1 cellular context compared by ENCODE assay signal in the genomic region with DNA sequence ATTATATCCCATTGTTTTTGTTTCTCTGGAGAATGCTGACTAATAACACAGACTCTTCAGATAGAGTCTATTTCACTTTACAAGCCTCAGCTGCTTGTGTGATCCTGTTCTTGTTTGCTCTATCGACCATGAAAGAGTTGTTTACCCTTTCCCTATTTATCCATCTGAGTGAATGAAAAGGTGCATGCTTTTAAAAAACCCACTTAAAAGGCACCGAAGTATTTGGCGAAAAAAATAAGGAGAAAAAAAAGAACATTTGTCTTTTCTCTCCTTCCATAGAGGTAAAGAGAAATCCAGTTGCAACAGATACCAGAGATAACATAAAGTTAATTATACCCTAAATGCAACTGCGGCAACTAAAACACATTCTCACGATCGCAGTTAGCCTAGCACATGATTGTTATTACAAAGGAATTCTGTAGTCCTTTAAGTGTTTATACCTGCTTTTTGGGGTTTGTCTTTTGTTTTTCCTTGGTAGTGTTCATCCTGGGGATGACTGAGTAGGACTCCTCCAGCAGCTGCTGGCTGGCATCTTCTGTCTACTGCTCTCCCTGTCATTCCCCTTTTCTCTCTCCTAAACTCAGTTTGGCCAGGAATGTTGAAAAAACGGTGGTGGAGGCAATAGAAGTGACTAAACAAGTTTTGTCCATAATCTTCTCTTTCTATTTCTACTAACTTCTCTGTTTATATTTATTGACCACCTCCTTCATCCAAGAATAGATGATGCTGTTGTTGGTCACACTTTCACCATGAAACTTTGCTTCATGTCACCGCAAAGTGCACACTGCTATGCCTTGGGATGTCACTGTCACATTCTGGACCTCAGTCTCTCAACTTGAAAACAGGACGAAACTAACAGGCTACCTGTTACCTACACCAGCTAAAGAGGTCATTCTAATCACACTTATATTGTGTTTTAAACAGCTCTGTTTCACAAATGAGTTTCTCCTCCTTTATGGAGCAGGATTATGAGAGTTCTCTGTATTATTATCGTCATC.
TF ChIP-seq lines count a peak whose summit lies in the region.

No MANE protein-coding gene starts in this region.

TF ChIP-seq in HepG2, 621 proteins besides CTCF, POLR2A, EP300 and RAD21 (continued from another document and continues in another):
- TF ChIP-seq, protein P1, sequence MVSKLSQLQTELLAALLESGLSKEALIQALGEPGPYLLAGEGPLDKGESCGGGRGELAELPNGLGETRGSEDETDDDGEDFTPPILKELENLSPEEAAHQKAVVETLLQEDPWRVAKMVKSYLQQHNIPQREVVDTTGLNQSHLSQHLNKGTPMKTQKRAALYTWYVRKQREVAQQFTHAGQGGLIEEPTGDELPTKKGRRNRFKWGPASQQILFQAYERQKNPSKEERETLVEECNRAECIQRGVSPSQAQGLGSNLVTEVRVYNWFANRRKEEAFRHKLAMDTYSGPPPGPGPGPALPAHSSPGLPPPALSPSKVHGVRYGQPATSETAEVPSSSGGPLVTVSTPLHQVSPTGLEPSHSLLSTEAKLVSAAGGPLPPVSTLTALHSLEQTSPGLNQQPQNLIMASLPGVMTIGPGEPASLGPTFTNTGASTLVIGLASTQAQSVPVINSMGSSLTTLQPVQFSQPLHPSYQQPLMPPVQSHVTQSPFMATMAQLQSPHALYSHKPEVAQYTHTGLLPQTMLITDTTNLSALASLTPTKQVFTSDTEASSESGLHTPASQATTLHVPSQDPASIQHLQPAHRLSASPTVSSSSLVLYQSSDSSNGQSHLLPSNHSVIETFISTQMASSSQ (IDR thresholded peaks at IDR 0.05; ENCODE audit: low read depth): peak; percentile 57; the same call in 1 of the 2 replicates
- TF ChIP-seq, protein P1 (CRISPR knock-in tag; IDR thresholded peaks at IDR 0.05; ENCODE audit: borderline replicate concordance): peak; percentile 61; the same call in 1 of the 2 replicates
- TF ChIP-seq HOXA9 (CRISPR knock-in tag; IDR thresholded peaks at IDR 0.05; ENCODE audit: borderline replicate concordance) (no peak), ZNF704 (CRISPR knock-in tag; IDR thresholded peaks at IDR 0.05; ENCODE audit: borderline replicate concordance) (no peak), ZFP36L2 (CRISPR knock-in tag; IDR thresholded peaks at IDR 0.05) (no peak), ZNF552 (CRISPR knock-in tag; IDR thresholded peaks at IDR 0.05; ENCODE audit: borderline replicate concordance) (no peak), ETV5 (CRISPR knock-in tag; IDR thresholded peaks at IDR 0.05; ENCODE audit: borderline replicate concordance) (no peak), NAIF1 (CRISPR knock-in tag; IDR thresholded peaks at IDR 0.05; ENCODE audit: borderline replicate concordance) (no peak), POLR2G (IDR thresholded peaks at IDR 0.05; ENCODE audit: low read depth, low read length) (no peak), TOPORS (CRISPR knock-in tag; IDR thresholded peaks at IDR 0.05) (0 out of 2 replicates have a peak, but pooled peaks have one; percentile 36), KDM2A (CRISPR knock-in tag; IDR thresholded peaks at IDR 0.05; ENCODE audit: borderline replicate concordance, low read depth) (no peak), TGIF2 (CRISPR knock-in tag; IDR thresholded peaks at IDR 0.05) (no peak), NRL (CRISPR knock-in tag; IDR thresholded peaks at IDR 0.05; ENCODE audit: borderline replicate concordance) (no peak), NFE2L2 (IDR thresholded peaks at IDR 0.05; ENCODE audit: low read length) (no peak), MTA3 (CRISPR knock-in tag; IDR thresholded peaks at IDR 0.05) (no peak), MTA1 (CRISPR knock-in tag; IDR thresholded peaks at IDR 0.05; ENCODE audit: borderline replicate concordance) (no peak), ZSCAN22 (CRISPR knock-in tag; IDR thresholded peaks at IDR 0.05) (no peak), SMAD9 (CRISPR knock-in tag; IDR thresholded peaks at IDR 0.05) (no peak), FOXK1 (CRISPR knock-in tag; IDR thresholded peaks at IDR 0.05; ENCODE audit: borderline replicate concordance, low read depth) (peak; percentile 68; the same call in 1 of the 2 replicates), SAFB2 (CRISPR knock-in tag; IDR thresholded peaks at IDR 0.05; ENCODE audit: borderline replicate concordance, low read depth) (no peak), THYN1 (CRISPR knock-in tag; IDR thresholded peaks at IDR 0.05; ENCODE audit: borderline replicate concordance, low read depth) (no peak), CCDC6 (CRISPR knock-in tag; IDR thresholded peaks at IDR 0.05) (no peak), ZNF883 (CRISPR knock-in tag; IDR thresholded peaks at IDR 0.05; ENCODE audit: not compliant biosample characterization) (no peak), MIER3 (CRISPR knock-in tag; IDR thresholded peaks at IDR 0.05; ENCODE audit: borderline replicate concordance) (peak; percentile 13; the same call in 1 of the 2 replicates), MED1 (CRISPR knock-in tag; IDR thresholded peaks at IDR 0.05) (peak; percentile 37; the same call in 1 of the 2 replicates), MTF1 (CRISPR knock-in tag; IDR thresholded peaks at IDR 0.05) (no peak), ZNF558 (CRISPR knock-in tag; IDR thresholded peaks at IDR 0.05; ENCODE audit: borderline replicate concordance) (no peak), PHF20 (CRISPR knock-in tag; IDR thresholded peaks at IDR 0.05) (no peak), HES4 (CRISPR knock-in tag; IDR thresholded peaks at IDR 0.05; ENCODE audit: borderline replicate concordance) (no peak), PPARG (CRISPR knock-in tag; conservative IDR thresholded peaks at IDR 0.05) (peak; percentile 68), ZNF562 (CRISPR knock-in tag; IDR thresholded peaks at IDR 0.05; ENCODE audit: borderline replicate concordance) (no peak), SIX1 (CRISPR knock-in tag; IDR thresholded peaks at IDR 0.05; ENCODE audit: borderline replicate concordance) (peak; percentile 51; the same call in 1 of the 2 replicates), SOX6 (IDR thresholded peaks at IDR 0.05) (no peak), SOX6 (CRISPR knock-in tag; IDR thresholded peaks at IDR 0.05) (peak; percentile 92), KAT7 (CRISPR knock-in tag; IDR thresholded peaks at IDR 0.05; ENCODE audit: borderline replicate concordance) (no peak), ZNF781 (CRISPR knock-in tag; IDR thresholded peaks at IDR 0.05; ENCODE audit: borderline replicate concordance, not compliant biosample characterization) (no peak), ZFP1 (CRISPR knock-in tag; IDR thresholded peaks at IDR 0.05) (peak; percentile 71; the same call in 1 of the 2 replicates), KDM5A (IDR thresholded peaks at IDR 0.05; ENCODE audit: borderline replicate concordance, low read length) (no peak), FOXA1 (IDR thresholded peaks at IDR 0.05) (peak; percentile 88), FOXA1 (CRISPR knock-in tag; IDR thresholded peaks at IDR 0.05) (peak; percentile 89), FOXP1 (IDR thresholded peaks at IDR 0.05) (peak; percentile 86), FOXP1 (CRISPR knock-in tag; IDR thresholded peaks at IDR 0.05) (peak; percentile 95), ZSCAN12 (CRISPR knock-in tag; IDR thresholded peaks at IDR 0.05) (no peak), JARID2 (CRISPR knock-in tag; IDR thresholded peaks at IDR 0.05; ENCODE audit: insufficient replicate concordance) (no peak), YEATS2 (CRISPR knock-in tag; IDR thresholded peaks at IDR 0.05; ENCODE audit: borderline replicate concordance) (no peak)
- TF ChIP-seq, protein P2, sequence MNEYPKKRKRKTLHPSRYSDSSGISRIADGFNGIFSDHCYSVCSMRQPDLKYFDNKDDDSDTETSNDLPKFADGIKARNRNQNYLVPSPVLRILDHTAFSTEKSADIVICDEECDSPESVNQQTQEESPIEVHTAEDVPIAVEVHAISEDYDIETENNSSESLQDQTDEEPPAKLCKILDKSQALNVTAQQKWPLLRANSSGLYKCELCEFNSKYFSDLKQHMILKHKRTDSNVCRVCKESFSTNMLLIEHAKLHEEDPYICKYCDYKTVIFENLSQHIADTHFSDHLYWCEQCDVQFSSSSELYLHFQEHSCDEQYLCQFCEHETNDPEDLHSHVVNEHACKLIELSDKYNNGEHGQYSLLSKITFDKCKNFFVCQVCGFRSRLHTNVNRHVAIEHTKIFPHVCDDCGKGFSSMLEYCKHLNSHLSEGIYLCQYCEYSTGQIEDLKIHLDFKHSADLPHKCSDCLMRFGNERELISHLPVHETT (CRISPR knock-in tag; conservative IDR thresholded peaks at IDR 0.05): no peak
- TF ChIP-seq, protein P3, sequence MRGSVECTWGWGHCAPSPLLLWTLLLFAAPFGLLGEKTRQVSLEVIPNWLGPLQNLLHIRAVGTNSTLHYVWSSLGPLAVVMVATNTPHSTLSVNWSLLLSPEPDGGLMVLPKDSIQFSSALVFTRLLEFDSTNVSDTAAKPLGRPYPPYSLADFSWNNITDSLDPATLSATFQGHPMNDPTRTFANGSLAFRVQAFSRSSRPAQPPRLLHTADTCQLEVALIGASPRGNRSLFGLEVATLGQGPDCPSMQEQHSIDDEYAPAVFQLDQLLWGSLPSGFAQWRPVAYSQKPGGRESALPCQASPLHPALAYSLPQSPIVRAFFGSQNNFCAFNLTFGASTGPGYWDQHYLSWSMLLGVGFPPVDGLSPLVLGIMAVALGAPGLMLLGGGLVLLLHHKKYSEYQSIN (CRISPR knock-in tag; IDR thresholded peaks at IDR 0.05; ENCODE audit: borderline replicate concordance): no peak
- TF ChIP-seq, protein P4, sequence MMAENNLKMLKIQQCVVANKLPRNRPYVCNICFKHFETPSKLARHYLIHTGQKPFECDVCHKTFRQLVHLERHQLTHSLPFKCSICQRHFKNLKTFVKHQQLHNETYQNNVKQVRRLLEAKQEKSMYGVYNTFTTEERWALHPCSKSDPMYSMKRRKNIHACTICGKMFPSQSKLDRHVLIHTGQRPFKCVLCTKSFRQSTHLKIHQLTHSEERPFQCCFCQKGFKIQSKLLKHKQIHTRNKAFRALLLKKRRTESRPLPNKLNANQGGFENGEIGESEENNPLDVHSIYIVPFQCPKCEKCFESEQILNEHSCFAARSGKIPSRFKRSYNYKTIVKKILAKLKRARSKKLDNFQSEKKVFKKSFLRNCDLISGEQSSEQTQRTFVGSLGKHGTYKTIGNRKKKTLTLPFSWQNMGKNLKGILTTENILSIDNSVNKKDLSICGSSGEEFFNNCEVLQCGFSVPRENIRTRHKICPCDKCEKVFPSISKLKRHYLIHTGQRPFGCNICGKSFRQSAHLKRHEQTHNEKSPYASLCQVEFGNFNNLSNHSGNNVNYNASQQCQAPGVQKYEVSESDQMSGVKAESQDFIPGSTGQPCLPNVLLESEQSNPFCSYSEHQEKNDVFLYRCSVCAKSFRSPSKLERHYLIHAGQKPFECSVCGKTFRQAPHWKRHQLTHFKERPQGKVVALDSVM (CRISPR knock-in tag; IDR thresholded peaks at IDR 0.05): no peak
- TF ChIP-seq, protein P5, sequence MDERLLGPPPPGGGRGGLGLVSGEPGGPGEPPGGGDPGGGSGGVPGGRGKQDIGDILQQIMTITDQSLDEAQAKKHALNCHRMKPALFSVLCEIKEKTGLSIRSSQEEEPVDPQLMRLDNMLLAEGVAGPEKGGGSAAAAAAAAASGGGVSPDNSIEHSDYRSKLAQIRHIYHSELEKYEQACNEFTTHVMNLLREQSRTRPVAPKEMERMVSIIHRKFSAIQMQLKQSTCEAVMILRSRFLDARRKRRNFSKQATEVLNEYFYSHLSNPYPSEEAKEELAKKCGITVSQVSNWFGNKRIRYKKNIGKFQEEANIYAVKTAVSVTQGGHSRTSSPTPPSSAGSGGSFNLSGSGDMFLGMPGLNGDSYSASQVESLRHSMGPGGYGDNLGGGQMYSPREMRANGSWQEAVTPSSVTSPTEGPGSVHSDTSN (CRISPR knock-in tag; IDR thresholded peaks at IDR 0.05): no peak
- TF ChIP-seq, protein P6, sequence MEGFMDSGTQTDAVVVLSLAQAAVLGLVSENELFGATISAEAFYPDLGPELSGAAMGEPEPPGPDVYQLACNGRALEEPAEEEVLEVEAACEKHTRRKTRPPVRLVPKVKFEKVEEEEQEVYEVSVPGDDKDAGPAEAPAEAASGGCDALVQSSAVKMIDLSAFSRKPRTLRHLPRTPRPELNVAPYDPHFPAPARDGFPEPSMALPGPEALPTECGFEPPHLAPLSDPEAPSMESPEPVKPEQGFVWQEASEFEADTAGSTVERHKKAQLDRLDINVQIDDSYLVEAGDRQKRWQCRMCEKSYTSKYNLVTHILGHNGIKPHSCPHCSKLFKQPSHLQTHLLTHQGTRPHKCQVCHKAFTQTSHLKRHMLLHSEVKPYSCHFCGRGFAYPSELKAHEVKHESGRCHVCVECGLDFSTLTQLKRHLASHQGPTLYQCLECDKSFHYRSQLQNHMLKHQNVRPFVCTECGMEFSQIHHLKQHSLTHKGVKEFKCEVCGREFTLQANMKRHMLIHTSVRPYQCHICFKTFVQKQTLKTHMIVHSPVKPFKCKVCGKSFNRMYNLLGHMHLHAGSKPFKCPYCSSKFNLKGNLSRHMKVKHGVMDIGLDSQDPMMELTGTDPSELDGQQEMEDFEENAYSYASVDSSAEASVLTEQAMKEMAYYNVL (CRISPR knock-in tag; IDR thresholded peaks at IDR 0.05; ENCODE audit: borderline replicate concordance): peak; percentile 93
- TF ChIP-seq, protein P7, sequence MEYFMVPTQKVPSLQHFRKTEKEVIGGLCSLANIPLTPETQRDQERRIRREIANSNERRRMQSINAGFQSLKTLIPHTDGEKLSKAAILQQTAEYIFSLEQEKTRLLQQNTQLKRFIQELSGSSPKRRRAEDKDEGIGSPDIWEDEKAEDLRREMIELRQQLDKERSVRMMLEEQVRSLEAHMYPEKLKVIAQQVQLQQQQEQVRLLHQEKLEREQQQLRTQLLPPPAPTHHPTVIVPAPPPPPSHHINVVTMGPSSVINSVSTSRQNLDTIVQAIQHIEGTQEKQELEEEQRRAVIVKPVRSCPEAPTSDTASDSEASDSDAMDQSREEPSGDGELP (IDR thresholded peaks at IDR 0.05; ENCODE audit: borderline replicate concordance, low read depth): peak; percentile 80
